In genomic region chr7:148813890-148814289, GRCh38 we compare ENCODE assay signal across 34 cellular contexts.
"Had no signal": no experiment of that assay in that cellular context is flagged by ENCODE, and none has a peak within 500 bp of the region (broad histone marks: within the 10 kb centered on the region; RNA-seq: fewer than 3 reads in every experiment).

No MANE protein-coding gene starts in this region.

- H3K4me1 ChIP-seq: Peyer's patch, SJSA1 had no signal

- H3K4me1 Mint-ChIP-seq: brain had no signal

- H3K4me2 ChIP-seq: KMS-11 had no signal

- H3K27ac Mint-ChIP-seq: activated T-helper 1 cell treated with anti-CD3 and anti-CD28 coated beads, Interleukin-12 subunit alpha, Interleukin-12 subunit beta, Interleukin-2, Interleukin-4 antibody, amounts not matched to agents 30 ng/mL and 10 ng/mL and 1 ng/mL, durations not matched to agents 14 hours and 24 hours and 36 hours; brain had no signal

- H3K27me3 Mint-ChIP-seq: brain, T-cell had no signal

- H3K9me3 ChIP-seq: Peyer's patch, SJSA1 had no signal

- H3K9me3 Mint-ChIP-seq: activated T-helper 1 cell treated with anti-CD3 and anti-CD28 coated beads, Interleukin-12 subunit alpha, Interleukin-12 subunit beta, Interleukin-2, Interleukin-4 antibody, amounts not matched to agents 30 ng/mL and 10 ng/mL and 1 ng/mL, durations not matched to agents 14 hours and 24 hours and 36 hours; brain; T-cell had no signal

- H3K27me3 ChIP-seq: Peyer's patch, SJSA1 had no signal

- DNase-seq: activated CD4-positive, alpha-beta T cell treated with anti-CD3 and anti-CD28 coated beads for 1 hour; activated CD4-positive, alpha-beta T cell treated with anti-CD3 and anti-CD28 coated beads for 48 hours; activated CD4-positive, alpha-beta T cell treated with anti-CD3 and anti-CD28 coated beads, Interleukin-2, amount 50 U/mL, for 4 hours; activated CD4-positive, CD25-positive, alpha-beta regulatory T cell; activated CD8-positive, alpha-beta memory T cell treated with anti-CD3 and anti-CD28 coated beads, Interleukin-2, amount 50 U/mL, for 4 hours; activated effector memory CD4-positive, alpha-beta T cell treated with Interleukin-2 at 50 U/mL for 16 hours; activated naive CD4-positive, alpha-beta T cell treated with anti-CD3 and anti-CD28 coated beads, Interleukin-2, amount 50 U/mL, for 16 hours; activated T-cell treated with anti-CD3 and anti-CD28 coated beads for 4 hours; anterior cingulate cortex; MM.1S; MV-4-11; NCI-H1092; NCI-H1436 treated with DMSO at 0.1 percent for 48 hours; NCI-H187; NCI-H2029 treated with DMSO at 0.1 percent for 48 hours; NCI-H2107; NCI-H2171; NCI-H510A; NCI-H526; NCI-H748 treated with DMSO at 0.1 percent for 48 hours; NK-92 treated with Interleukin-12 subunit alpha and Interleukin-12 subunit beta, amount 100 ng/mL, for 24 hours; PC-3; Peyer's patch; RPMI8226; SHP77 treated with DMSO at 0.1 percent for 48 hours; T-cell; T-helper 2 cell; T-helper 9 cell; WERI-Rb-1 had no signal

- H3K4me3 Mint-ChIP-seq: activated T-helper 1 cell treated with anti-CD3 and anti-CD28 coated beads, Interleukin-12 subunit alpha, Interleukin-12 subunit beta, Interleukin-2, Interleukin-4 antibody, amounts not matched to agents 30 ng/mL and 10 ng/mL and 1 ng/mL, durations not matched to agents 14 hours and 24 hours and 36 hours; brain; T-cell had no signal

- H3K4me3 ChIP-seq: Peyer's patch, SJSA1 had no signal

- H3K27ac ChIP-seq: KMS-11, Peyer's patch, SJSA1, WERI-Rb-1 had no signal

- ATAC-seq: SK-N-SH treated with all-trans-retinoic acid at 6 μM for 48 hours, T-cell had no signal

- H3K9ac ChIP-seq: KMS-11 had no signal
